1 cellular context compared by ENCODE assay signal in the genomic region with DNA sequence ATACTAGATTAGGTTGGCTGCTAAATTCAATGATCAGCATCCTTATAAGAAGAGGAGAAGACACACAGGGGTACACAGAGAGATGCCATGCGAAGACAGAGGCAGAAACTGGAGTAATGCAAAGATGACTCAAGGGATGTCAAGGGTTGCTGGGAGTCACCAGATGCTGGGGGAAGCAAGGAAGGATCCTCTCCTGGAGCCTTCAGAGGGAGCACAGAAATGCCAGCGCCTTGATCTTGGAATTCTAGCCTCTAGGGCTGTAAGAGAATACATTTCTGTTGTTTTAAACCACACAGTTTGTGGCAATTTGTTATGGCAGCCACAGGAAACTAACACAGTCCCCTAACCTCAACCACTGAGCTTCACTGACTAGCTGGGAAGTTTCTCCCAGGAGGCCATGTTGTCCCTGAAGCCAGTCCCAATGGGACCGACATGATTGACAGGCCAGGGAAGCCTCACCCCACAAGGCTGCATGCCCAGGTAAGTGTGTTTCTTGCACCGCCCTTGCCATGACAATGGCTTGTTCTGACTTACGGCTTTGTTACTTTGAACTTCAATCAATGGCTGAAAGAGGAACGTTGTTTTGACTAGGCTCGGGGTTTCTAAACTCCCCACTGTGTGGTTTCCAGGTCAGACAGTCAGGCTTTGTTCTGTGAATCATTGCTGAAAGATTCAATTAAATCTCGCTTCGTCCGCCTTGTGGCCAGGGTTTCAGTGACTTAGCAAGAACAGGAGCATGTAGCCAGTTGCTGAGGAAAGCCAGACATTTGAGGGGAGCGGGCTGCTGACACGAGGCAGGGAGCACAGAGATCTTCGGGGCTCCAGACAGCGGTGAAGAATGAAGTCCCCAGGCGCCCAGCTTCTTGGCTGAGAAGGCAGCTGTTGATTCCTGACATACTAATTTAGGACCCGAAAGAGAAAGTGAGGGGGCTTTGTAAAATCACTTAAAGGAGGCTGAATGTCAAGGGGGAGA.
TF ChIP-seq lines count a peak whose summit lies in the region.

No MANE protein-coding gene starts in this region.

TF ChIP-seq in GM23338, 12 proteins besides CTCF, POLR2A, EP300 and RAD21 (continued from another document):
- TF ChIP-seq, protein P1, sequence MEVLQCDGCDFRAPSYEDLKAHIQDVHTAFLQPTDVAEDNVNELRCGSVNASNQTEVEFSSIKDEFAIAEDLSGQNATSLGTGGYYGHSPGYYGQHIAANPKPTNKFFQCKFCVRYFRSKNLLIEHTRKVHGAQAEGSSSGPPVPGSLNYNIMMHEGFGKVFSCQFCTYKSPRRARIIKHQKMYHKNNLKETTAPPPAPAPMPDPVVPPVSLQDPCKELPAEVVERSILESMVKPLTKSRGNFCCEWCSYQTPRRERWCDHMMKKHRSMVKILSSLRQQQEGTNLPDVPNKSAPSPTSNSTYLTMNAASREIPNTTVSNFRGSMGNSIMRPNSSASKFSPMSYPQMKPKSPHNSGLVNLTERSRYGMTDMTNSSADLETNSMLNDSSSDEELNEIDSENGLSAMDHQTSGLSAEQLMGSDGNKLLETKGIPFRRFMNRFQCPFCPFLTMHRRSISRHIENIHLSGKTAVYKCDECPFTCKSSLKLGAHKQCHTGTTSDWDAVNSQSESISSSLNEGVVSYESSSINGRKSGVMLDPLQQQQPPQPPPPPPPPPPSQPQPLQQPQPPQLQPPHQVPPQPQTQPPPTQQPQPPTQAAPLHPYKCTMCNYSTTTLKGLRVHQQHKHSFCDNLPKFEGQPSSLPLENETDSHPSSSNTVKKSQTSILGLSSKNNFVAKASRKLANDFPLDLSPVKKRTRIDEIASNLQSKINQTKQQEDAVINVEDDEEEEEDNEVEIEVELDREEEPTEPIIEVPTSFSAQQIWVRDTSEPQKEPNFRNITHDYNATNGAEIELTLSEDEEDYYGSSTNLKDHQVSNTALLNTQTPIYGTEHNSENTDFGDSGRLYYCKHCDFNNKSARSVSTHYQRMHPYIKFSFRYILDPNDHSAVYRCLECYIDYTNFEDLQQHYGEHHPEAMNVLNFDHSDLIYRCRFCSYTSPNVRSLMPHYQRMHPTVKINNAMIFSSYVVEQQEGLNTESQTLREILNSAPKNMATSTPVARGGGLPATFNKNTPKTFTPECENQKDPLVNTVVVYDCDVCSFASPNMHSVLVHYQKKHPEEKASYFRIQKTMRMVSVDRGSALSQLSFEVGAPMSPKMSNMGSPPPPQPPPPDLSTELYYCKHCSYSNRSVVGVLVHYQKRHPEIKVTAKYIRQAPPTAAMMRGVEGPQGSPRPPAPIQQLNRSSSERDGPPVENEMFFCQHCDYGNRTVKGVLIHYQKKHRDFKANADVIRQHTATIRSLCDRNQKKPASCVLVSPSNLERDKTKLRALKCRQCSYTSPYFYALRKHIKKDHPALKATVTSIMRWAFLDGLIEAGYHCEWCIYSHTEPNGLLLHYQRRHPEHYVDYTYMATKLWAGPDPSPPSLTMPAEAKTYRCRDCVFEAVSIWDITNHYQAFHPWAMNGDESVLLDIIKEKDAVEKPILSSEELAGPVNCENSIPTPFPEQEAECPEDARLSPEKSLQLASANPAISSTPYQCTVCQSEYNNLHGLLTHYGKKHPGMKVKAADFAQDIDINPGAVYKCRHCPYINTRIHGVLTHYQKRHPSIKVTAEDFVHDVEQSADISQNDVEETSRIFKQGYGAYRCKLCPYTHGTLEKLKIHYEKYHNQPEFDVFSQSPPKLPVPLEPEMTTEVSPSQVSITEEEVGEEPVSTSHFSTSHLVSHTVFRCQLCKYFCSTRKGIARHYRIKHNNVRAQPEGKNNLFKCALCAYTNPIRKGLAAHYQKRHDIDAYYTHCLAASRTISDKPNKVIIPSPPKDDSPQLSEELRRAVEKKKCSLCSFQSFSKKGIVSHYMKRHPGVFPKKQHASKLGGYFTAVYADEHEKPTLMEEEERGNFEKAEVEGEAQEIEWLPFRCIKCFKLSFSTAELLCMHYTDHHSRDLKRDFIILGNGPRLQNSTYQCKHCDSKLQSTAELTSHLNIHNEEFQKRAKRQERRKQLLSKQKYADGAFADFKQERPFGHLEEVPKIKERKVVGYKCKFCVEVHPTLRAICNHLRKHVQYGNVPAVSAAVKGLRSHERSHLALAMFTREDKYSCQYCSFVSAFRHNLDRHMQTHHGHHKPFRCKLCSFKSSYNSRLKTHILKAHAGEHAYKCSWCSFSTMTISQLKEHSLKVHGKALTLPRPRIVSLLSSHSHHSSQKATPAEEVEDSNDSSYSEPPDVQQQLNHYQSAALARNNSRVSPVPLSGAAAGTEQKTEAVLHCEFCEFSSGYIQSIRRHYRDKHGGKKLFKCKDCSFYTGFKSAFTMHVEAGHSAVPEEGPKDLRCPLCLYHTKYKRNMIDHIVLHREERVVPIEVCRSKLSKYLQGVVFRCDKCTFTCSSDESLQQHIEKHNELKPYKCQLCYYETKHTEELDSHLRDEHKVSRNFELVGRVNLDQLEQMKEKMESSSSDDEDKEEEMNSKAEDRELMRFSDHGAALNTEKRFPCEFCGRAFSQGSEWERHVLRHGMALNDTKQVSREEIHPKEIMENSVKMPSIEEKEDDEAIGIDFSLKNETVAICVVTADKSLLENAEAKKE (CRISPR knock-in tag; IDR thresholded peaks at IDR 0.05): no peak
- no peak for TF ChIP-seq ZNF331 (CRISPR knock-in tag; IDR thresholded peaks at IDR 0.05; ENCODE audit: low read depth)
- TF ChIP-seq NANOG (IDR thresholded peaks at IDR 0.05; ENCODE audit: borderline replicate concordance): no peak
- TF ChIP-seq ZNF114 (CRISPR knock-in tag; IDR thresholded peaks at IDR 0.05): no peak
- TF ChIP-seq EZH2phosphoT487 (IDR thresholded peaks at IDR 0.05; ENCODE audit: unreplicated experiment): no peak
